ENCODE assay signal across 2 cellular contexts in genomic region chr1:113140588-113141446, GRCh38.
TF ChIP-seq lines count a peak whose summit lies in the region.

No MANE protein-coding gene starts in this region.

TF ChIP-seq in GM23338, 12 proteins besides CTCF, POLR2A, EP300 and RAD21 (continued from another document):
- no peak for TF ChIP-seq ZNF462 (CRISPR knock-in tag; IDR thresholded peaks at IDR 0.05)
TF ChIP-seq in GM23338: peak in this region for 3.

TF ChIP-seq in SK-N-SH, 30 proteins besides CTCF, POLR2A, EP300 and RAD21 (continued from another document):
- TF ChIP-seq, protein P1, sequence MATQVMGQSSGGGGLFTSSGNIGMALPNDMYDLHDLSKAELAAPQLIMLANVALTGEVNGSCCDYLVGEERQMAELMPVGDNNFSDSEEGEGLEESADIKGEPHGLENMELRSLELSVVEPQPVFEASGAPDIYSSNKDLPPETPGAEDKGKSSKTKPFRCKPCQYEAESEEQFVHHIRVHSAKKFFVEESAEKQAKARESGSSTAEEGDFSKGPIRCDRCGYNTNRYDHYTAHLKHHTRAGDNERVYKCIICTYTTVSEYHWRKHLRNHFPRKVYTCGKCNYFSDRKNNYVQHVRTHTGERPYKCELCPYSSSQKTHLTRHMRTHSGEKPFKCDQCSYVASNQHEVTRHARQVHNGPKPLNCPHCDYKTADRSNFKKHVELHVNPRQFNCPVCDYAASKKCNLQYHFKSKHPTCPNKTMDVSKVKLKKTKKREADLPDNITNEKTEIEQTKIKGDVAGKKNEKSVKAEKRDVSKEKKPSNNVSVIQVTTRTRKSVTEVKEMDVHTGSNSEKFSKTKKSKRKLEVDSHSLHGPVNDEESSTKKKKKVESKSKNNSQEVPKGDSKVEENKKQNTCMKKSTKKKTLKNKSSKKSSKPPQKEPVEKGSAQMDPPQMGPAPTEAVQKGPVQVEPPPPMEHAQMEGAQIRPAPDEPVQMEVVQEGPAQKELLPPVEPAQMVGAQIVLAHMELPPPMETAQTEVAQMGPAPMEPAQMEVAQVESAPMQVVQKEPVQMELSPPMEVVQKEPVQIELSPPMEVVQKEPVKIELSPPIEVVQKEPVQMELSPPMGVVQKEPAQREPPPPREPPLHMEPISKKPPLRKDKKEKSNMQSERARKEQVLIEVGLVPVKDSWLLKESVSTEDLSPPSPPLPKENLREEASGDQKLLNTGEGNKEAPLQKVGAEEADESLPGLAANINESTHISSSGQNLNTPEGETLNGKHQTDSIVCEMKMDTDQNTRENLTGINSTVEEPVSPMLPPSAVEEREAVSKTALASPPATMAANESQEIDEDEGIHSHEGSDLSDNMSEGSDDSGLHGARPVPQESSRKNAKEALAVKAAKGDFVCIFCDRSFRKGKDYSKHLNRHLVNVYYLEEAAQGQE (IDR thresholded peaks at IDR 0.05; ENCODE audit: low read depth, low read length), result no peak
- TF ChIP-seq GABPA (IDR thresholded peaks at IDR 0.05; ENCODE audit: low read depth) (no peak), ELF1 (IDR thresholded peaks at IDR 0.05) (no peak), SMC3 (IDR thresholded peaks at IDR 0.05; ENCODE audit: low read depth, low read length) (peak; percentile 91), SIN3A (IDR thresholded peaks at IDR 0.05; ENCODE audit: borderline replicate concordance, low read depth, low read length) (no peak), RFX5 (IDR thresholded peaks at IDR 0.05; ENCODE audit: low read length) (no peak), USF1 (IDR thresholded peaks at IDR 0.05; ENCODE audit: borderline replicate concordance, low read depth) (no peak), NRF1 (IDR thresholded peaks at IDR 0.05; ENCODE audit: low read depth, low read length) (no peak), ZBTB33 (IDR thresholded peaks at IDR 0.05; ENCODE audit: borderline replicate concordance, low read depth) (no peak), NFIC (IDR thresholded peaks at IDR 0.05; ENCODE audit: borderline replicate concordance) (peak; percentile 37; the same call in 1 of the 2 replicates), YY1 (IDR thresholded peaks at IDR 0.05; ENCODE audit: low read depth) (no peak), GATA2 (CRISPR knock-in tag; IDR thresholded peaks at IDR 0.05) (no peak), JUND (IDR thresholded peaks at IDR 0.05) (no peak), CHD2 (IDR thresholded peaks at IDR 0.05; ENCODE audit: low read length, partially characterized antibody) (peak; percentile 33), TAF1 (IDR thresholded peaks at IDR 0.05; ENCODE audit: borderline replicate concordance, low read depth, low read length) (no peak), RCOR1 (IDR thresholded peaks at IDR 0.05; ENCODE audit: low read length) (peak; percentile 22; the same call in 1 of the 2 replicates), IRF3 (IDR thresholded peaks at IDR 0.05; ENCODE audit: low read depth, low read length) (no peak), FOXM1 (IDR thresholded peaks at IDR 0.05; ENCODE audit: low read depth) (no peak)
TF ChIP-seq in SK-N-SH: peak in this region for 4.
